In the genomic region with DNA sequence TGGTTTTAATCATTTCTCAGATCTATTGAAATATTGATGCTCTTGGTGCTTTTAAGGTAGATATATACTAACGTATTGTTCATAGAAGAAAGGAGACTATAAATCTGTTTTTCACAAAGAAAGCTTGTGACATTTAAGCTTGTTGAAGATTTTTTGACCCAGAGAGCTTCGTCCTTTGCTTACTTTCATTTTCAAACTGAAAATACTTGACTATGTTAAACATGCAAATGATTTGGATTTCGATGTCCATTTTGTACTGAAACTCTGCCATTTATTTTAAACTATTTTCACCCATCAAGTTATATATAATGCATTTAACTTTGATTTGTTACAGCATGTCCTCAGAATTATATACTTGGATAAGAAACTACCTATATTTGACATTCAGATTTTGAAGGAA, we compare ENCODE assay signal across 11 cellular contexts.
DNase-seq lines count a peak whose midpoint lies in the region; ATAC-seq and TF ChIP-seq lines count a peak whose summit lies in the region.
"Had no signal": no experiment of that assay in that cellular context is flagged by ENCODE, and none has a peak within 500 bp of the region (broad histone marks: within the 10 kb centered on the region; RNA-seq: fewer than 3 reads in every experiment).

No MANE protein-coding gene starts in this region.

- no peak overlapping the region for H3K9ac ChIP-seq in mammary epithelial cell (ENCODE audit: insufficient read depth, low read length)

- DNase-seq in ACHN = peak; percentile 24
- DNase-seq in mammary epithelial cell = no peak
- no peak for DNase-seq in NCI-H526 (lab: John Stamatoyannopoulos, UW)
- DNase-seq in NCI-H69 (lab: John Stamatoyannopoulos, UW) = no peak
- no peak for DNase-seq in activated CD4-positive, CD25-positive, alpha-beta regulatory T cell (lab: John Stamatoyannopoulos, UW)
- no peak for DNase-seq in EL
- DNase-seq: Calu3; mucosa of descending colon; stimulated activated CD4-positive, alpha-beta T cell treated with anti-CD3 and anti-CD28 coated beads, Interleukin-12 subunit alpha, Interleukin-12 subunit beta, amount 100 ng/mL, for 4 hours had no signal

- H3K27ac ChIP-seq in KOPT-K1 (ENCODE audit: low read depth, low read length, poor library complexity, severe bottlenecking) = peak overlapping the region; percentile 54
- no peak overlapping the region for H3K27ac ChIP-seq in mammary epithelial cell (ENCODE audit: insufficient read depth, low read depth, low read length)

- H3K4me2 ChIP-seq in mammary epithelial cell (ENCODE audit: insufficient read depth, low read depth, low read length) = peak overlapping the region; percentile 67

- no peaks in the 10 kb centered on the region for H3K4me1 ChIP-seq in mammary epithelial cell (ENCODE audit: insufficient read depth, low read length)

- peak; percentile 36 for ATAC-seq in GM18868 (IDR thresholded peaks at IDR 0.05; ENCODE audit: unreplicated experiment)
- ATAC-seq: mucosa of descending colon had no signal

- peak overlapping the region in 2 of 3 experiments; percentile 18 to 21 for H3K4me3 ChIP-seq in mammary epithelial cell (replicated peaks in 1 of 3; ENCODE audit: insufficient read depth in 1 of 3, low read depth in 2 of 3, low read length in 3 of 3)
- H3K4me3 ChIP-seq: mucosa of descending colon had no signal

- CTCF ChIA-PET in mammary epithelial cell (lab: Charles Lee; ENCODE audit: low non-redundant PET) = no interaction called here

- dilution Hi-C loops in mammary epithelial cell (cut with HindIII; ENCODE audit: low sequenced_read_pairs) = no loop called here

- no peak for TF ChIP-seq CTCF in mammary epithelial cell (conservative IDR thresholded peaks at IDR 0.05 in 1 of 2, IDR thresholded peaks at IDR 0.05 in 1 of 2; ENCODE audit: extremely low read depth in 1 of 2, insufficient read depth in 1 of 2, low read depth in 1 of 2, low read length in 2 of 2)

- H3K36me3 ChIP-seq in KOPT-K1 (ENCODE audit: insufficient read depth, low read length) (no peaks in the 10 kb centered on the region), mammary epithelial cell (ENCODE audit: insufficient read depth, low read length) (no peaks in the 10 kb centered on the region)

- intact Hi-C loops in mammary epithelial cell (cut with micrococcal nuclease) = no loop called here

- no peaks in the 10 kb centered on the region for H4K20me1 ChIP-seq in mammary epithelial cell (ENCODE audit: insufficient read depth, low read length)

- no peak overlapping the region for H2AFZ ChIP-seq in mammary epithelial cell (ENCODE audit: low read depth, low read length)

- WGBS in mammary epithelial cell (ENCODE audit: low coverage, missing lambda C conversion rate) = 30% methylated on average over 3 of the region's 3 CpGs

- in situ Hi-C loops in ACHN (cut with HindIII; ENCODE audit: low pct_ligation_motif_present, low pct_unique_long_range_greater_than_20kb, low sequenced_read_pairs) (no loop called here), mammary epithelial cell (cut with MboI; ENCODE audit: low sequenced_read_pairs in 2 of 2) (no loop called here)

- BruUV-seq in mammary epithelial cell (replicated peaks; lab: Mats Ljungman, UMichigan) = no TSS peak

- H3K9me3 ChIP-seq in KOPT-K1 (ENCODE audit: insufficient read depth, low read length, poor library complexity, severe bottlenecking) (no peaks in the 10 kb centered on the region), mammary epithelial cell (replicated peaks; ENCODE audit: insufficient read depth, low read length) (no peaks in the 10 kb centered on the region)
- H3K9me3 ChIP-seq: mucosa of descending colon had no signal

- no peaks in the 10 kb centered on the region for H3K79me2 ChIP-seq in mammary epithelial cell (ENCODE audit: insufficient read depth, low read length)

- no peaks in the 10 kb centered on the region for H3K27me3 ChIP-seq in mammary epithelial cell (ENCODE audit: insufficient read depth, low read length)
